Comparison of ENCODE assay signal across 1 cellular context in genomic region chr9:115877852-115878450, GRCh38.
TF ChIP-seq lines count a peak whose summit lies in the region.

No MANE protein-coding gene starts in this region.

TF ChIP-seq in WTC11, 78 proteins besides CTCF, POLR2A, EP300 and RAD21 (continued from another document):
- TF ChIP-seq, protein P1, sequence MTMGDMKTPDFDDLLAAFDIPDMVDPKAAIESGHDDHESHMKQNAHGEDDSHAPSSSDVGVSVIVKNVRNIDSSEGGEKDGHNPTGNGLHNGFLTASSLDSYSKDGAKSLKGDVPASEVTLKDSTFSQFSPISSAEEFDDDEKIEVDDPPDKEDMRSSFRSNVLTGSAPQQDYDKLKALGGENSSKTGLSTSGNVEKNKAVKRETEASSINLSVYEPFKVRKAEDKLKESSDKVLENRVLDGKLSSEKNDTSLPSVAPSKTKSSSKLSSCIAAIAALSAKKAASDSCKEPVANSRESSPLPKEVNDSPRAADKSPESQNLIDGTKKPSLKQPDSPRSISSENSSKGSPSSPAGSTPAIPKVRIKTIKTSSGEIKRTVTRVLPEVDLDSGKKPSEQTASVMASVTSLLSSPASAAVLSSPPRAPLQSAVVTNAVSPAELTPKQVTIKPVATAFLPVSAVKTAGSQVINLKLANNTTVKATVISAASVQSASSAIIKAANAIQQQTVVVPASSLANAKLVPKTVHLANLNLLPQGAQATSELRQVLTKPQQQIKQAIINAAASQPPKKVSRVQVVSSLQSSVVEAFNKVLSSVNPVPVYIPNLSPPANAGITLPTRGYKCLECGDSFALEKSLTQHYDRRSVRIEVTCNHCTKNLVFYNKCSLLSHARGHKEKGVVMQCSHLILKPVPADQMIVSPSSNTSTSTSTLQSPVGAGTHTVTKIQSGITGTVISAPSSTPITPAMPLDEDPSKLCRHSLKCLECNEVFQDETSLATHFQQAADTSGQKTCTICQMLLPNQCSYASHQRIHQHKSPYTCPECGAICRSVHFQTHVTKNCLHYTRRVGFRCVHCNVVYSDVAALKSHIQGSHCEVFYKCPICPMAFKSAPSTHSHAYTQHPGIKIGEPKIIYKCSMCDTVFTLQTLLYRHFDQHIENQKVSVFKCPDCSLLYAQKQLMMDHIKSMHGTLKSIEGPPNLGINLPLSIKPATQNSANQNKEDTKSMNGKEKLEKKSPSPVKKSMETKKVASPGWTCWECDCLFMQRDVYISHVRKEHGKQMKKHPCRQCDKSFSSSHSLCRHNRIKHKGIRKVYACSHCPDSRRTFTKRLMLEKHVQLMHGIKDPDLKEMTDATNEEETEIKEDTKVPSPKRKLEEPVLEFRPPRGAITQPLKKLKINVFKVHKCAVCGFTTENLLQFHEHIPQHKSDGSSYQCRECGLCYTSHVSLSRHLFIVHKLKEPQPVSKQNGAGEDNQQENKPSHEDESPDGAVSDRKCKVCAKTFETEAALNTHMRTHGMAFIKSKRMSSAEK (CRISPR knock-in tag; IDR thresholded peaks at IDR 0.05; ENCODE audit: borderline replicate concordance) = no peak
- TF ChIP-seq RORB (CRISPR knock-in tag; IDR thresholded peaks at IDR 0.05) (no peak), ARID4B (CRISPR knock-in tag; IDR thresholded peaks at IDR 0.05; ENCODE audit: borderline replicate concordance) (no peak), JUN (CRISPR knock-in tag; IDR thresholded peaks at IDR 0.05) (no peak), ZNF219 (CRISPR knock-in tag; IDR thresholded peaks at IDR 0.05; ENCODE audit: borderline replicate concordance) (no peak)
